In genomic region chr7:130959743-130960207, GRCh38 we compare ENCODE assay signal across 8 cellular contexts.
DNase-seq lines count a peak whose midpoint lies in the region; ATAC-seq, FAIRE-seq and TF ChIP-seq lines count a peak whose summit lies in the region.

No MANE protein-coding gene starts in this region.

- peak; percentile 89 for DNase-seq in RCC 7860 (ENCODE audit: low spot score)
- DNase-seq in gastrocnemius medialis = no peak
- no peak for DNase-seq in substantia nigra (lab: John Stamatoyannopoulos, UW)
- no peak for DNase-seq in cardiac septum (ENCODE audit: low spot score)
- no peak for DNase-seq in NCI-H1417 (lab: John Stamatoyannopoulos, UW)

- in situ Hi-C loops in gastrocnemius medialis (cut with MboI; ENCODE audit: low sequenced_read_pairs in 4 of 4) = no loop called here

- TF ChIP-seq POLR2A in GM18526 (IDR thresholded peaks at IDR 0.05; ENCODE audit: extremely low read depth, insufficient read length) (peak; percentile 34), gastrocnemius medialis (IDR thresholded peaks at IDR 0.05) (no peak)

- H3K4me3 ChIP-seq in ACC112 (ENCODE audit: low read depth, low read length) = peak overlapping the region; percentile 78
- no peak overlapping the region for H3K4me3 ChIP-seq in gastrocnemius medialis

- peak overlapping the region; percentile 95 for H3K27ac Mint-ChIP-seq in dendritic cell treated with granulocyte-macrophage colony-stimulating factor and Interleukin-4, amounts not matched to agents 40 ng/mL and 50 ng/mL, for 4 days

- H3K4me1 ChIP-seq in ACC112 (ENCODE audit: control insufficient read depth, insufficient read depth, low read length, unreplicated experiment) (peaks cover 51% of the 10 kb centered on the region), gastrocnemius medialis (peaks cover 62 to 76% of the 10 kb centered on the region in 2 donors)

- no peaks in the 10 kb centered on the region for H3K27me3 Mint-ChIP-seq in dendritic cell treated with granulocyte-macrophage colony-stimulating factor and Interleukin-4, amounts not matched to agents 40 ng/mL and 50 ng/mL, for 4 days

- peak in 2 of 5 experiments; percentile 6 to 26 for TF ChIP-seq CTCF in gastrocnemius medialis (IDR thresholded peaks at IDR 0.05 in 4 of 5, conservative IDR thresholded peaks at IDR 0.05 in 1 of 5)

- H3K4me3 Mint-ChIP-seq in dendritic cell treated with granulocyte-macrophage colony-stimulating factor and Interleukin-4, amounts not matched to agents 40 ng/mL and 50 ng/mL, for 4 days = peak overlapping the region; percentile 44

- H3K36me3 ChIP-seq in ACC112 (ENCODE audit: insufficient read depth, low read length) (peaks cover 5% of the 10 kb centered on the region), gastrocnemius medialis (peaks cover 0 to 68% of the 10 kb centered on the region in 2 donors)

- H3K9me3 ChIP-seq in gastrocnemius medialis = no peaks in the 10 kb centered on the region

- FAIRE-seq in RCC 7860 (lab: Jason Lieb, UNC) = no peak

- H3K79me2 ChIP-seq in ACC112 (ENCODE audit: control insufficient read depth, insufficient read depth, low read length, unreplicated experiment) = peaks cover 84% of the 10 kb centered on the region

- H3K27ac ChIP-seq in ACC112 (ENCODE audit: low read depth, low read length) (peak overlapping the region; percentile 99), gastrocnemius medialis (peak overlapping the region; percentile 13 to 62 (median 23)), substantia nigra (ENCODE audit: low read depth, low read length, poor library complexity, severe bottlenecking) (no peak overlapping the region)

- H3K36me3 Mint-ChIP-seq in dendritic cell treated with granulocyte-macrophage colony-stimulating factor and Interleukin-4, amounts not matched to agents 40 ng/mL and 50 ng/mL, for 4 days (ENCODE audit: low read depth) = peaks cover 47% of the 10 kb centered on the region

- H3K27me3 ChIP-seq in ACC112 (ENCODE audit: insufficient read depth, low read length) (no peaks in the 10 kb centered on the region), gastrocnemius medialis (no peaks in the 10 kb centered on the region)

- intact Hi-C loops in dendritic cell treated with granulocyte-macrophage colony-stimulating factor and Interleukin-4, amounts not matched to agents 40 ng/mL and 50 ng/mL, for 4 days (cut with micrococcal nuclease) = loop anchor here (1.0 to 5.0 kb wide), 3 partner anchors 16 to 48 kb away; no protein-coding TSS in a partner anchor
- intact Hi-C loops in gastrocnemius medialis (cut with DNase I; ENCODE audit: low total_unique reads) = loop anchor here (5.0 kb wide), 2 partner anchors 38 to 68 kb away; no protein-coding TSS in a partner anchor
- intact Hi-C loops in cardiac septum (cut with DNase I) = loop anchor here (5.0 kb wide), 1 partner anchor 37 kb away; no protein-coding TSS in a partner anchor

- H3K4me1 Mint-ChIP-seq in dendritic cell treated with granulocyte-macrophage colony-stimulating factor and Interleukin-4, amounts not matched to agents 40 ng/mL and 50 ng/mL, for 4 days (ENCODE audit: low read depth) = peaks cover 76% of the 10 kb centered on the region

- no peak overlapping the region for H2AFZ ChIP-seq in ACC112 (ENCODE audit: low read length, unreplicated experiment)

- no peaks in the 10 kb centered on the region for H3K9me3 Mint-ChIP-seq in dendritic cell treated with granulocyte-macrophage colony-stimulating factor and Interleukin-4, amounts not matched to agents 40 ng/mL and 50 ng/mL, for 4 days

- no peak for ATAC-seq in gastrocnemius medialis
